In the genomic region with DNA sequence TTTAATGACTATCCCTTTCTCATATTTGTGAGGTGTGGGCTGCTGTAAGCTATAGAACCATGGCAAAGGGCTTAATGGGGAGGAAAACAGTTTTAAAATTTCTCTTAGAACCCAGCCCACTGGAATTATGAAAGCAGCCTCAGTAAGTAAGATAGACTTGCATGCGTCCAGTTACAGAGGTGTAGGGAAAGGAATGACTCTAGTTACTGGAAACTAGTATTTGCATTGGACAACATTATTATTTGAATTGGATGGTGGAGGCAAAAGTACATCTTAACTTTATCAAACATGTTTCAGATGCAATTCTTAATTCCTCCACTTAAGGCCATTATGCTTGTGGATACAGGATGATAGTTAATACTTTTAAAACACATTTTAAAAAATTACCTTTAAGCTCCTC, we compare ENCODE assay signal across 15 cellular contexts.
A peak's percentile ranks its signal among the peaks of the same experiment; 100 is the strongest.
DNase-seq lines count a peak whose midpoint lies in the region; ATAC-seq and TF ChIP-seq lines count a peak whose summit lies in the region.
"Had no signal": no experiment of that assay in that cellular context is flagged by ENCODE, and none has a peak within 500 bp of the region (broad histone marks: within the 10 kb centered on the region; RNA-seq: fewer than 3 reads in every experiment).

No MANE protein-coding gene starts in this region.

- H3K4me2 ChIP-seq in skeletal muscle satellite cell (ENCODE audit: low read length): peak overlapping the region; percentile 29
- H3K4me2 ChIP-seq: KMS-11 had no signal

- H3K9me3 Mint-ChIP-seq in HFFc6: no peaks in the 10 kb centered on the region
- H3K9me3 Mint-ChIP-seq in activated CD4-positive, alpha-beta memory T cell treated with anti-CD3 and anti-CD28 coated beads for 36 hours: no peaks in the 10 kb centered on the region
- H3K9me3 Mint-ChIP-seq: CD8-positive, alpha-beta T cell had no signal

- H3K9me3 ChIP-seq in SJCRH30 (replicated peaks) (no peaks in the 10 kb centered on the region), skeletal muscle satellite cell (replicated peaks; ENCODE audit: low read length) (no peaks in the 10 kb centered on the region)
- H3K9me3 ChIP-seq: esophagus squamous epithelium had no signal

- peak overlapping the region; percentile 81 for H3K27ac ChIP-seq in SJCRH30
- H3K27ac ChIP-seq: esophagus squamous epithelium, KMS-11 had no signal

- DNase-seq in HFFc6 (no peak), SJCRH30 (peak in 1 of 2 experiments; percentile 7), fibroblast of the aortic adventitia (ENCODE audit: low read depth) (peak; percentile 47)
- DNase-seq in activated CD4-positive, alpha-beta memory T cell treated with anti-CD3 and anti-CD28 coated beads for 36 hours: no peak
- DNase-seq: effector CD8-positive, alpha-beta T cell had no signal

- no peak for TF ChIP-seq POLR2A in GM18505 (IDR thresholded peaks at IDR 0.05; ENCODE audit: borderline replicate concordance, extremely low read depth, insufficient read depth, insufficient read length)

- H3K9ac ChIP-seq in skeletal muscle satellite cell (ENCODE audit: low read depth, low read length): peak overlapping the region; percentile 67
- H3K9ac ChIP-seq: KMS-11 had no signal

- H3K27me3 ChIP-seq in SJCRH30: no peaks in the 10 kb centered on the region
- no peaks in the 10 kb centered on the region for H3K27me3 ChIP-seq in skeletal muscle satellite cell (ENCODE audit: control insufficient read depth, insufficient read depth, low read length)
- H3K27me3 ChIP-seq: esophagus squamous epithelium had no signal

- no peak overlapping the region for H3K4me3 ChIP-seq in SJCRH30
- H3K4me3 ChIP-seq in fibroblast of the aortic adventitia (ENCODE audit: low read depth, low read length): no peak overlapping the region
- no peak overlapping the region for H3K4me3 ChIP-seq in skeletal muscle satellite cell (ENCODE audit: low read length)
- H3K4me3 ChIP-seq: esophagus squamous epithelium, skin epidermis had no signal

- peak overlapping the region; percentile 44; the same call in 1 of the 2 replicates for H3K4me3 Mint-ChIP-seq in HFFc6
- H3K4me3 Mint-ChIP-seq in activated CD4-positive, alpha-beta memory T cell treated with anti-CD3 and anti-CD28 coated beads for 36 hours: no peak overlapping the region
- H3K4me3 Mint-ChIP-seq: activated T-cell treated with anti-CD3 and anti-CD28 coated beads, Interleukin-2, amount 50 U/mL, for 24 hours; CD8-positive, alpha-beta T cell; memory B cell; naive thymus-derived CD4-positive, alpha-beta T cell had no signal

- peaks cover 5% of the 10 kb centered on the region; the same call in 1 of the 2 replicates for H3K36me3 Mint-ChIP-seq in HFFc6 (ENCODE audit: low read depth)
- no peaks in the 10 kb centered on the region for H3K36me3 Mint-ChIP-seq in activated CD4-positive, alpha-beta memory T cell treated with anti-CD3 and anti-CD28 coated beads for 36 hours
- H3K36me3 Mint-ChIP-seq: CD8-positive, alpha-beta T cell; memory B cell; naive thymus-derived CD4-positive, alpha-beta T cell had no signal

- intact Hi-C loops in activated CD4-positive, alpha-beta memory T cell treated with anti-CD3 and anti-CD28 coated beads for 36 hours (cut with micrococcal nuclease): no loop called here

- no peaks in the 10 kb centered on the region for H3K27me3 Mint-ChIP-seq in HFFc6 (ENCODE audit: insufficient read depth)
- no peaks in the 10 kb centered on the region for H3K27me3 Mint-ChIP-seq in activated CD4-positive, alpha-beta memory T cell treated with anti-CD3 and anti-CD28 coated beads for 36 hours
- H3K27me3 Mint-ChIP-seq: activated T-cell treated with anti-CD3 and anti-CD28 coated beads, Interleukin-2, amount 50 U/mL, for 24 hours; memory B cell had no signal

- POLR2A ChIA-PET in activated CD4-positive, alpha-beta memory T cell treated with anti-CD3 and anti-CD28 coated beads for 36 hours (lab: Charles Lee): no interaction called here

- H3K27ac Mint-ChIP-seq in HFFc6: peak overlapping the region; percentile 52; the same call in 1 of the 2 replicates
- no peak overlapping the region for H3K27ac Mint-ChIP-seq in activated CD4-positive, alpha-beta memory T cell treated with anti-CD3 and anti-CD28 coated beads for 36 hours
- H3K27ac Mint-ChIP-seq: CD8-positive, alpha-beta T cell; memory B cell had no signal

- CTCF ChIA-PET in activated CD4-positive, alpha-beta memory T cell treated with anti-CD3 and anti-CD28 coated beads for 36 hours (lab: Charles Lee): interaction anchor here (1.1 kb wide), 1 partner anchor 369 kb away, joined by 3 read pairs; no protein-coding TSS in a partner anchor

- TF ChIP-seq CTCF in HFFc6 (IDR thresholded peaks at IDR 0.05): no peak
- TF ChIP-seq CTCF in fibroblast of the aortic adventitia (IDR thresholded peaks at IDR 0.05; ENCODE audit: insufficient read depth, low read length): no peak

- H3K4me1 Mint-ChIP-seq in HFFc6 (ENCODE audit: low read depth): peaks cover 40% of the 10 kb centered on the region
- peaks cover 5% of the 10 kb centered on the region for H3K4me1 Mint-ChIP-seq in activated CD4-positive, alpha-beta memory T cell treated with anti-CD3 and anti-CD28 coated beads for 36 hours (ENCODE audit: low read depth)

- H3K36me3 ChIP-seq in SJCRH30 (no peaks in the 10 kb centered on the region), skeletal muscle satellite cell (ENCODE audit: insufficient read depth, low read length) (no peaks in the 10 kb centered on the region)
- H3K36me3 ChIP-seq: esophagus squamous epithelium had no signal

- peaks cover 34% of the 10 kb centered on the region for H3K4me1 ChIP-seq in SJCRH30
- peaks cover 35% of the 10 kb centered on the region for H3K4me1 ChIP-seq in skeletal muscle satellite cell (ENCODE audit: control insufficient read depth, insufficient read depth, low read length)

- no peak for ATAC-seq in GM18505 (IDR thresholded peaks at IDR 0.05; ENCODE audit: unreplicated experiment)
- no peak for ATAC-seq in GM19324 (IDR thresholded peaks at IDR 0.05; ENCODE audit: low FRiP score, unreplicated experiment)
